1 cellular context compared by ENCODE assay signal in the genomic region with DNA sequence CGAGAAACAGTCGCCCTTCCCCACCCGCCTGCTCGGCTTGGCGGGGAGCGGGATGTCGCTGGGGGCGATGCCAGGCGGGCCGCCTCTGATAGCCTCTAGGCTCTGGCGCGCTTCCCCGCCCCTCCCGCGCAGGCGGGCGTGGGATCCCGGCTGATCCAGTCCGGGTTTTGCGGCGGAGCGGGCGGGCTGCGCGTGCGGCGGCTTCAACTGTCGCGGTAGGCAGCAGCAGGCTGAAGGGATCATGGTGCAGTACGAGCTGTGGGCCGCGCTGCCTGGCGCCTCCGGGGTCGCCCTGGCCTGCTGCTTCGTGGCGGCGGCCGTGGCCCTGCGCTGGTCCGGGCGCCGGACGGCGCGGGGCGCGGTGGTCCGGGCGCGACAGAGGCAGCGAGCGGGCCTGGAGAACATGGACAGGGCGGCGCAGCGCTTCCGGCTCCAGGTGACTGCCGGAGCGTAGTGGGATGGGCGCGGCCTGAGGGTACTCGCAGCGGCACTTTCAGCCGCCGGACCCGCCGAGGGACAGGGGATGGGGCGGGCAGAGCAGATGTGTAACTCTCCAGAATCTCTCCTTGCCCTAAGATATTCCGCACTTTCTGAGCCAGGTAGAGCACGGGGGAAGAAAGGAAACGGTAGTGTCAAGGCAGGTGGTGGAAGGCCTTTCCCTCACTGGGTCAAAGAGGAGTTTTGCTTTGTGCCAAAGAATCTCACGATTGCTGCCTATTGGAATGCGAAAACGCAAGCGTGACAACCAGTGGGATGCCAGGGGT.
TF ChIP-seq lines count a peak whose summit lies in the region.

A gene (plus strand): TSS at position 210 of the 764 bp plus-strand sequence. CDS start 32 bp downstream, at position 242.

TF ChIP-seq in HepG2, 621 proteins besides CTCF, POLR2A, EP300 and RAD21 (continued from another document and continues in another):
- TF ChIP-seq, protein P1, sequence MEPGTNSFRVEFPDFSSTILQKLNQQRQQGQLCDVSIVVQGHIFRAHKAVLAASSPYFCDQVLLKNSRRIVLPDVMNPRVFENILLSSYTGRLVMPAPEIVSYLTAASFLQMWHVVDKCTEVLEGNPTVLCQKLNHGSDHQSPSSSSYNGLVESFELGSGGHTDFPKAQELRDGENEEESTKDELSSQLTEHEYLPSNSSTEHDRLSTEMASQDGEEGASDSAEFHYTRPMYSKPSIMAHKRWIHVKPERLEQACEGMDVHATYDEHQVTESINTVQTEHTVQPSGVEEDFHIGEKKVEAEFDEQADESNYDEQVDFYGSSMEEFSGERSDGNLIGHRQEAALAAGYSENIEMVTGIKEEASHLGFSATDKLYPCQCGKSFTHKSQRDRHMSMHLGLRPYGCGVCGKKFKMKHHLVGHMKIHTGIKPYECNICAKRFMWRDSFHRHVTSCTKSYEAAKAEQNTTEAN (CRISPR knock-in tag; conservative IDR thresholded peaks at IDR 0.05) = peak; percentile 68; the same call in 1 of the 2 replicates
- TF ChIP-seq, protein P2, sequence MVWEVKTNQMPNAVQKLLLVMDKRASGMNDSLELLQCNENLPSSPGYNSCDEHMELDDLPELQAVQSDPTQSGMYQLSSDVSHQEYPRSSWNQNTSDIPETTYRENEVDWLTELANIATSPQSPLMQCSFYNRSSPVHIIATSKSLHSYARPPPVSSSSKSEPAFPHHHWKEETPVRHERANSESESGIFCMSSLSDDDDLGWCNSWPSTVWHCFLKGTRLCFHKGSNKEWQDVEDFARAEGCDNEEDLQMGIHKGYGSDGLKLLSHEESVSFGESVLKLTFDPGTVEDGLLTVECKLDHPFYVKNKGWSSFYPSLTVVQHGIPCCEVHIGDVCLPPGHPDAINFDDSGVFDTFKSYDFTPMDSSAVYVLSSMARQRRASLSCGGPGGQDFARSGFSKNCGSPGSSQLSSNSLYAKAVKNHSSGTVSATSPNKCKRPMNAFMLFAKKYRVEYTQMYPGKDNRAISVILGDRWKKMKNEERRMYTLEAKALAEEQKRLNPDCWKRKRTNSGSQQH (CRISPR knock-in tag; IDR thresholded peaks at IDR 0.05; ENCODE audit: low read depth) = no peak
- TF ChIP-seq ZNF329 (CRISPR knock-in tag; IDR thresholded peaks at IDR 0.05; ENCODE audit: low read depth) = peak; percentile 74; the same call in 1 of the 2 replicates
- peak; percentile 63; the same call in 1 of the 2 replicates for TF ChIP-seq KMT2A (CRISPR knock-in tag; IDR thresholded peaks at IDR 0.05)
- peak; percentile 76 for TF ChIP-seq ZNF263 (CRISPR knock-in tag; IDR thresholded peaks at IDR 0.05)
- TF ChIP-seq JUN (CRISPR knock-in tag; IDR thresholded peaks at IDR 0.05) = no peak
- peak; percentile 95 for TF ChIP-seq MEIS2 (CRISPR knock-in tag; IDR thresholded peaks at IDR 0.05)
- TF ChIP-seq ZNF557 (CRISPR knock-in tag; IDR thresholded peaks at IDR 0.05) = peak; percentile 91; the same call in 1 of the 2 replicates
- TF ChIP-seq HOXA9 (CRISPR knock-in tag; IDR thresholded peaks at IDR 0.05; ENCODE audit: borderline replicate concordance) = peak; percentile 79; the same call in 1 of the 2 replicates
- TF ChIP-seq, protein P3, sequence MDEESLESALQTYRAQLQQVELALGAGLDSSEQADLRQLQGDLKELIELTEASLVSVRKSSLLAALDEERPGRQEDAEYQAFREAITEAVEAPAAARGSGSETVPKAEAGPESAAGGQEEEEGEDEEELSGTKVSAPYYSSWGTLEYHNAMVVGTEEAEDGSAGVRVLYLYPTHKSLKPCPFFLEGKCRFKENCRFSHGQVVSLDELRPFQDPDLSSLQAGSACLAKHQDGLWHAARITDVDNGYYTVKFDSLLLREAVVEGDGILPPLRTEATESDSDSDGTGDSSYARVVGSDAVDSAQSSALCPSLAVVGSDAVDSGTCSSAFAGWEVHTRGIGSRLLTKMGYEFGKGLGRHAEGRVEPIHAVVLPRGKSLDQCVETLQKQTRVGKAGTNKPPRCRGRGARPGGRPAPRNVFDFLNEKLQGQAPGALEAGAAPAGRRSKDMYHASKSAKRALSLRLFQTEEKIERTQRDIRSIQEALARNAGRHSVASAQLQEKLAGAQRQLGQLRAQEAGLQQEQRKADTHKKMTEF (CRISPR knock-in tag; IDR thresholded peaks at IDR 0.05) = peak; percentile 81; the same call in 1 of the 2 replicates
- no peak for TF ChIP-seq ZKSCAN8 (CRISPR knock-in tag; IDR thresholded peaks at IDR 0.05; ENCODE audit: borderline replicate concordance)
- TF ChIP-seq ZNF598 (CRISPR knock-in tag; IDR thresholded peaks at IDR 0.05; ENCODE audit: borderline replicate concordance) = peak; percentile 19; the same call in 1 of the 2 replicates
- TF ChIP-seq ATF7-NPFF (CRISPR knock-in tag; IDR thresholded peaks at IDR 0.05; ENCODE audit: low read depth) = peak; percentile 97; the same call in 1 of the 2 replicates
- TF ChIP-seq CAMTA2 (CRISPR knock-in tag; IDR thresholded peaks at IDR 0.05; ENCODE audit: borderline replicate concordance) = no peak
- TF ChIP-seq, protein P4, sequence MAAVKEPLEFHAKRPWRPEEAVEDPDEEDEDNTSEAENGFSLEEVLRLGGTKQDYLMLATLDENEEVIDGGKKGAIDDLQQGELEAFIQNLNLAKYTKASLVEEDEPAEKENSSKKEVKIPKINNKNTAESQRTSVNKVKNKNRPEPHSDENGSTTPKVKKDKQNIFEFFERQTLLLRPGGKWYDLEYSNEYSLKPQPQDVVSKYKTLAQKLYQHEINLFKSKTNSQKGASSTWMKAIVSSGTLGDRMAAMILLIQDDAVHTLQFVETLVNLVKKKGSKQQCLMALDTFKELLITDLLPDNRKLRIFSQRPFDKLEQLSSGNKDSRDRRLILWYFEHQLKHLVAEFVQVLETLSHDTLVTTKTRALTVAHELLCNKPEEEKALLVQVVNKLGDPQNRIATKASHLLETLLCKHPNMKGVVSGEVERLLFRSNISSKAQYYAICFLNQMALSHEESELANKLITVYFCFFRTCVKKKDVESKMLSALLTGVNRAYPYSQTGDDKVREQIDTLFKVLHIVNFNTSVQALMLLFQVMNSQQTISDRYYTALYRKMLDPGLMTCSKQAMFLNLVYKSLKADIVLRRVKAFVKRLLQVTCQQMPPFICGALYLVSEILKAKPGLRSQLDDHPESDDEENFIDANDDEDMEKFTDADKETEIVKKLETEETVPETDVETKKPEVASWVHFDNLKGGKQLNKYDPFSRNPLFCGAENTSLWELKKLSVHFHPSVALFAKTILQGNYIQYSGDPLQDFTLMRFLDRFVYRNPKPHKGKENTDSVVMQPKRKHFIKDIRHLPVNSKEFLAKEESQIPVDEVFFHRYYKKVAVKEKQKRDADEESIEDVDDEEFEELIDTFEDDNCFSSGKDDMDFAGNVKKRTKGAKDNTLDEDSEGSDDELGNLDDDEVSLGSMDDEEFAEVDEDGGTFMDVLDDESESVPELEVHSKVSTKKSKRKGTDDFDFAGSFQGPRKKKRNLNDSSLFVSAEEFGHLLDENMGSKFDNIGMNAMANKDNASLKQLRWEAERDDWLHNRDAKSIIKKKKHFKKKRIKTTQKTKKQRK (IDR thresholded peaks at IDR 0.05; ENCODE audit: low read length) = no peak
- TF ChIP-seq, protein P5, sequence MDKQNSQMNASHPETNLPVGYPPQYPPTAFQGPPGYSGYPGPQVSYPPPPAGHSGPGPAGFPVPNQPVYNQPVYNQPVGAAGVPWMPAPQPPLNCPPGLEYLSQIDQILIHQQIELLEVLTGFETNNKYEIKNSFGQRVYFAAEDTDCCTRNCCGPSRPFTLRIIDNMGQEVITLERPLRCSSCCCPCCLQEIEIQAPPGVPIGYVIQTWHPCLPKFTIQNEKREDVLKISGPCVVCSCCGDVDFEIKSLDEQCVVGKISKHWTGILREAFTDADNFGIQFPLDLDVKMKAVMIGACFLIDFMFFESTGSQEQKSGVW (CRISPR knock-in tag; IDR thresholded peaks at IDR 0.05; ENCODE audit: borderline replicate concordance) = no peak
- TF ChIP-seq MXI1 (IDR thresholded peaks at IDR 0.05; ENCODE audit: borderline replicate concordance, low read depth, low read length) = peak; percentile 54; the same call in 1 of the 3 replicates
- TF ChIP-seq, protein P6, sequence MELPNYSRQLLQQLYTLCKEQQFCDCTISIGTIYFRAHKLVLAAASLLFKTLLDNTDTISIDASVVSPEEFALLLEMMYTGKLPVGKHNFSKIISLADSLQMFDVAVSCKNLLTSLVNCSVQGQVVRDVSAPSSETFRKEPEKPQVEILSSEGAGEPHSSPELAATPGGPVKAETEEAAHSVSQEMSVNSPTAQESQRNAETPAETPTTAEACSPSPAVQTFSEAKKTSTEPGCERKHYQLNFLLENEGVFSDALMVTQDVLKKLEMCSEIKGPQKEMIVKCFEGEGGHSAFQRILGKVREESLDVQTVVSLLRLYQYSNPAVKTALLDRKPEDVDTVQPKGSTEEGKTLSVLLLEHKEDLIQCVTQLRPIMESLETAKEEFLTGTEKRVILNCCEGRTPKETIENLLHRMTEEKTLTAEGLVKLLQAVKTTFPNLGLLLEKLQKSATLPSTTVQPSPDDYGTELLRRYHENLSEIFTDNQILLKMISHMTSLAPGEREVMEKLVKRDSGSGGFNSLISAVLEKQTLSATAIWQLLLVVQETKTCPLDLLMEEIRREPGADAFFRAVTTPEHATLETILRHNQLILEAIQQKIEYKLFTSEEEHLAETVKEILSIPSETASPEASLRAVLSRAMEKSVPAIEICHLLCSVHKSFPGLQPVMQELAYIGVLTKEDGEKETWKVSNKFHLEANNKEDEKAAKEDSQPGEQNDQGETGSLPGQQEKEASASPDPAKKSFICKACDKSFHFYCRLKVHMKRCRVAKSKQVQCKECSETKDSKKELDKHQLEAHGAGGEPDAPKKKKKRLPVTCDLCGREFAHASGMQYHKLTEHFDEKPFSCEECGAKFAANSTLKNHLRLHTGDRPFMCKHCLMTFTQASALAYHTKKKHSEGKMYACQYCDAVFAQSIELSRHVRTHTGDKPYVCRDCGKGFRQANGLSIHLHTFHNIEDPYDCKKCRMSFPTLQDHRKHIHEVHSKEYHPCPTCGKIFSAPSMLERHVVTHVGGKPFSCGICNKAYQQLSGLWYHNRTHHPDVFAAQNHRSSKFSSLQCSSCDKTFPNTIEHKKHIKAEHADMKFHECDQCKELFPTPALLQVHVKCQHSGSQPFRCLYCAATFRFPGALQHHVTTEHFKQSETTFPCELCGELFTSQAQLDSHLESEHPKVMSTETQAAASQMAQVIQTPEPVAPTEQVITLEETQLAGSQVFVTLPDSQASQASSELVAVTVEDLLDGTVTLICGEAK (IDR thresholded peaks at IDR 0.05) = no peak
- TF ChIP-seq, protein P6 (CRISPR knock-in tag; IDR thresholded peaks at IDR 0.05) = peak; percentile 81
- TF ChIP-seq NCOR1 (IDR thresholded peaks at IDR 0.05; ENCODE audit: borderline replicate concordance, low read length) = no peak
- peak; percentile 78; the same call in 1 of the 2 replicates for TF ChIP-seq ZNF670 (CRISPR knock-in tag; IDR thresholded peaks at IDR 0.05; ENCODE audit: borderline replicate concordance)
- TF ChIP-seq PHF8 (CRISPR knock-in tag; IDR thresholded peaks at IDR 0.05) = peak; percentile 74
- 0 out of 2 replicates have a peak, but pooled peaks have one; percentile 43 for TF ChIP-seq HCFC1 (IDR thresholded peaks at IDR 0.05; ENCODE audit: low read depth, low read length)
- TF ChIP-seq SAFB2 (CRISPR knock-in tag; IDR thresholded peaks at IDR 0.05; ENCODE audit: borderline replicate concordance, low read depth) = peak; percentile 97; the same call in 1 of the 2 replicates
- peak; percentile 76; the same call in 1 of the 2 replicates for TF ChIP-seq KAT8 (CRISPR knock-in tag; IDR thresholded peaks at IDR 0.05)
- peak; percentile 94 for TF ChIP-seq HES4 (CRISPR knock-in tag; IDR thresholded peaks at IDR 0.05; ENCODE audit: borderline replicate concordance)
- peak; percentile 73; the same call in 1 of the 2 replicates for TF ChIP-seq ZNF124 (CRISPR knock-in tag; IDR thresholded peaks at IDR 0.05)
- TF ChIP-seq ZBTB42 (CRISPR knock-in tag; IDR thresholded peaks at IDR 0.05) = peak; percentile 80; the same call in 1 of the 2 replicates
- TF ChIP-seq ERF (CRISPR knock-in tag; IDR thresholded peaks at IDR 0.05) = peak; percentile 92
- TF ChIP-seq CENPT (CRISPR knock-in tag; IDR thresholded peaks at IDR 0.05; ENCODE audit: low read depth) = peak; percentile 95
- TF ChIP-seq ZNF256 (CRISPR knock-in tag; conservative IDR thresholded peaks at IDR 0.05) = 0 out of 2 replicates have a peak, but pooled peaks have one; percentile 73
- TF ChIP-seq RAD51 (IDR thresholded peaks at IDR 0.05; ENCODE audit: borderline replicate concordance) = no peak
- TF ChIP-seq, protein P7, sequence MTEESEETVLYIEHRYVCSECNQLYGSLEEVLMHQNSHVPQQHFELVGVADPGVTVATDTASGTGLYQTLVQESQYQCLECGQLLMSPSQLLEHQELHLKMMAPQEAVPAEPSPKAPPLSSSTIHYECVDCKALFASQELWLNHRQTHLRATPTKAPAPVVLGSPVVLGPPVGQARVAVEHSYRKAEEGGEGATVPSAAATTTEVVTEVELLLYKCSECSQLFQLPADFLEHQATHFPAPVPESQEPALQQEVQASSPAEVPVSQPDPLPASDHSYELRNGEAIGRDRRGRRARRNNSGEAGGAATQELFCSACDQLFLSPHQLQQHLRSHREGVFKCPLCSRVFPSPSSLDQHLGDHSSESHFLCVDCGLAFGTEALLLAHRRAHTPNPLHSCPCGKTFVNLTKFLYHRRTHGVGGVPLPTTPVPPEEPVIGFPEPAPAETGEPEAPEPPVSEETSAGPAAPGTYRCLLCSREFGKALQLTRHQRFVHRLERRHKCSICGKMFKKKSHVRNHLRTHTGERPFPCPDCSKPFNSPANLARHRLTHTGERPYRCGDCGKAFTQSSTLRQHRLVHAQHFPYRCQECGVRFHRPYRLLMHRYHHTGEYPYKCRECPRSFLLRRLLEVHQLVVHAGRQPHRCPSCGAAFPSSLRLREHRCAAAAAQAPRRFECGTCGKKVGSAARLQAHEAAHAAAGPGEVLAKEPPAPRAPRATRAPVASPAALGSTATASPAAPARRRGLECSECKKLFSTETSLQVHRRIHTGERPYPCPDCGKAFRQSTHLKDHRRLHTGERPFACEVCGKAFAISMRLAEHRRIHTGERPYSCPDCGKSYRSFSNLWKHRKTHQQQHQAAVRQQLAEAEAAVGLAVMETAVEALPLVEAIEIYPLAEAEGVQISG (CRISPR knock-in tag; IDR thresholded peaks at IDR 0.05) = peak; percentile 88
- TF ChIP-seq U2AF2 (IDR thresholded peaks at IDR 0.05; ENCODE audit: low read depth, low read length) = no peak
